Comparison of ENCODE assay signal across 3 cellular contexts in genomic region chr1:203553501-203553900, GRCh38.
TF ChIP-seq lines count a peak whose summit lies in the region.

No MANE protein-coding gene starts in this region.

TF ChIP-seq in IMR-90, 13 proteins besides CTCF, POLR2A, EP300 and RAD21:
- no peak for TF ChIP-seq BHLHE40 (IDR thresholded peaks at IDR 0.05; ENCODE audit: low read depth, low read length)
- no peak for TF ChIP-seq NFE2L2 (IDR thresholded peaks at IDR 0.05; ENCODE audit: low read depth, low read length)
- TF ChIP-seq MXI1 (IDR thresholded peaks at IDR 0.05; ENCODE audit: borderline replicate concordance, low read depth, low read length) = no peak
- TF ChIP-seq ELK1 (IDR thresholded peaks at IDR 0.05; ENCODE audit: borderline replicate concordance, low read depth, low read length) = no peak
- TF ChIP-seq RFX5 (IDR thresholded peaks at IDR 0.05; ENCODE audit: low read depth, low read length) = no peak
- no peak for TF ChIP-seq FOS (IDR thresholded peaks at IDR 0.05; ENCODE audit: low read depth, low read length)
- no peak for TF ChIP-seq RCOR1 (IDR thresholded peaks at IDR 0.05; ENCODE audit: insufficient replicate concordance, low read length)
- TF ChIP-seq USF2 (IDR thresholded peaks at IDR 0.05; ENCODE audit: low read depth, low read length) = no peak
- TF ChIP-seq CHD1 (IDR thresholded peaks at IDR 0.05; ENCODE audit: low read depth, low read length) = no peak
- no peak for TF ChIP-seq MAFK (IDR thresholded peaks at IDR 0.05; ENCODE audit: low read depth, low read length)
- no peak for TF ChIP-seq MAZ (IDR thresholded peaks at IDR 0.05; ENCODE audit: borderline replicate concordance, low read depth, low read length)
- TF ChIP-seq SMC3 (IDR thresholded peaks at IDR 0.05; ENCODE audit: low read depth, low read length) = no peak
- no peak for TF ChIP-seq CEBPB (IDR thresholded peaks at IDR 0.05; ENCODE audit: low read depth, low read length)
TF ChIP-seq in IMR-90: peak in this region for 0.

TF ChIP-seq in H1, 55 proteins besides CTCF, POLR2A, EP300 and RAD21:
- TF ChIP-seq E2F6 (IDR thresholded peaks at IDR 0.05) (no peak), RBBP5 (IDR thresholded peaks at IDR 0.05; ENCODE audit: borderline replicate concordance, low read depth, low read length) (no peak), CHD2 (IDR thresholded peaks at IDR 0.05; ENCODE audit: low read length) (no peak), HDAC6 (IDR thresholded peaks at IDR 0.05; ENCODE audit: low read depth, low read length) (no peak)

TF ChIP-seq in HEK293T, 16 proteins besides CTCF, POLR2A, EP300 and RAD21:
- no peak for TF ChIP-seq HDGF (IDR thresholded peaks at IDR 0.05; ENCODE audit: borderline replicate concordance)
- TF ChIP-seq BHLHE40 (IDR thresholded peaks at IDR 0.05; ENCODE audit: borderline replicate concordance) = no peak
- no peak for TF ChIP-seq PKNOX1 (IDR thresholded peaks at IDR 0.05)
- TF ChIP-seq FOXK2 (IDR thresholded peaks at IDR 0.05) = no peak
- TF ChIP-seq ARNT (IDR thresholded peaks at IDR 0.05) = no peak
- TF ChIP-seq ZNF384 (IDR thresholded peaks at IDR 0.05) = no peak
- no peak for TF ChIP-seq SUZ12 (IDR thresholded peaks at IDR 0.05)
